Comparison of ENCODE assay signal across 31 cellular contexts in genomic region chr3:188025555-188025954, GRCh38.
"Had no signal": no experiment of that assay in that cellular context is flagged by ENCODE, and none has a peak within 500 bp of the region (broad histone marks: within the 10 kb centered on the region; RNA-seq: fewer than 3 reads in every experiment).

No MANE protein-coding gene starts in this region.

- H3K9me2 ChIP-seq: SK-N-SH had no signal

- H3K36me3 Mint-ChIP-seq: activated CD4-positive, alpha-beta memory T cell treated with anti-CD3 and anti-CD28 coated beads for 36 hours; brain had no signal

- H3K4me2 ChIP-seq: SK-N-SH had no signal

- DNase-seq: activated CD4-positive, alpha-beta memory T cell treated with anti-CD3 and anti-CD28 coated beads for 36 hours; activated CD4-positive, alpha-beta T cell treated with anti-CD3 and anti-CD28 coated beads for 36 hours; activated CD4-positive, alpha-beta T cell treated with anti-CD3 and anti-CD28 coated beads, Interleukin-2, amount 50 U/mL, for 1 hour; activated CD8-positive, alpha-beta memory T cell treated with anti-CD3 and anti-CD28 coated beads, Interleukin-2, amount 50 U/mL, for 4 hours; activated gamma-delta T cell treated with Interleukin-2 at 50 U/mL for 16 hours; activated naive CD4-positive, alpha-beta T cell treated with anti-CD3 and anti-CD28 coated beads for 36 hours; activated T-cell treated with anti-CD3 and anti-CD28 coated beads for 4 hours; activated T-cell treated with anti-CD3 and anti-CD28 coated beads, Interleukin-2, amount 50 U/mL, for 4 hours; anterior cingulate cortex; caudate nucleus; NCI-H1105; NCI-H1417 treated with DMSO at 0.1 percent for 48 hours; NCI-H187 treated with DMSO at 0.1 percent for 48 hours; NCI-H2081; NCI-H2171 treated with DMSO at 0.1 percent for 48 hours; NCI-H2227 treated with DMSO at 0.1 percent for 48 hours; NCI-H446 treated with DMSO at 0.1 percent for 48 hours; NCI-H524 treated with DMSO at 0.1 percent for 48 hours; PC-3; Peyer's patch; RPMI8226; SHP77 treated with DMSO at 0.1 percent for 48 hours; SK-N-SH had no signal

- H3K27me3 Mint-ChIP-seq: activated CD4-positive, alpha-beta memory T cell treated with anti-CD3 and anti-CD28 coated beads for 36 hours; activated CD4-positive, alpha-beta T cell treated with anti-CD3 and anti-CD28 coated beads for 36 hours; brain had no signal

- H3K9ac ChIP-seq: SK-N-SH had no signal

- H3K4me3 Mint-ChIP-seq: activated CD4-positive, alpha-beta memory T cell treated with anti-CD3 and anti-CD28 coated beads for 36 hours; activated CD4-positive, alpha-beta T cell treated with anti-CD3 and anti-CD28 coated beads for 36 hours; activated naive CD4-positive, alpha-beta T cell treated with anti-CD3 and anti-CD28 coated beads for 36 hours; activated T-cell treated with anti-CD3 and anti-CD28 coated beads, Interleukin-2, amount 50 U/mL, for 4 hours; activated T-helper 1 cell treated with anti-CD3 and anti-CD28 coated beads, Interleukin-12 subunit alpha, Interleukin-12 subunit beta, Interleukin-2, Interleukin-4 antibody, amounts not matched to agents 30 ng/mL and 10 ng/mL and 1 ng/mL, durations not matched to agents 14 hours and 24 hours and 36 hours; brain; T-helper 1 cell treated with Interleukin-12 subunit alpha and Interleukin-12 subunit beta and Interleukin-4 antibody, amounts not matched to agents 30 μg/mL and 1 μg/mL, for 36 hours; T-helper 2 cell treated with Interferon-gamma antibody and Interleukin-4, amounts not matched to agents 5 μg/mL and 100 μg/mL, for 36 hours had no signal

- H3K36me3 ChIP-seq: Peyer's patch, SJSA1 had no signal

- H3K27ac Mint-ChIP-seq: activated CD4-positive, alpha-beta memory T cell treated with anti-CD3 and anti-CD28 coated beads for 36 hours; activated CD4-positive, alpha-beta T cell treated with anti-CD3 and anti-CD28 coated beads for 36 hours; activated naive CD4-positive, alpha-beta T cell treated with anti-CD3 and anti-CD28 coated beads for 36 hours; activated naive CD4-positive, alpha-beta T cell treated with anti-CD3 and anti-CD28 coated beads, Interleukin-2, amount 50 U/mL, for 72 hours; activated T-helper 1 cell treated with anti-CD3 and anti-CD28 coated beads, Interleukin-12 subunit alpha, Interleukin-12 subunit beta, Interleukin-2, Interleukin-4 antibody, amounts not matched to agents 30 ng/mL and 10 ng/mL and 1 ng/mL, durations not matched to agents 14 hours and 24 hours and 36 hours; brain; T-helper 1 cell treated with Interleukin-12 subunit alpha and Interleukin-12 subunit beta and Interleukin-4 antibody, amounts not matched to agents 30 μg/mL and 1 μg/mL, for 36 hours; T-helper 2 cell treated with Interferon-gamma antibody and Interleukin-4, amounts not matched to agents 5 μg/mL and 100 μg/mL, for 36 hours had no signal

- H3K9me3 Mint-ChIP-seq: activated CD4-positive, alpha-beta memory T cell treated with anti-CD3 and anti-CD28 coated beads for 36 hours; activated naive CD4-positive, alpha-beta T cell treated with anti-CD3 and anti-CD28 coated beads for 36 hours; activated T-cell treated with anti-CD3 and anti-CD28 coated beads, Interleukin-2, amount 50 U/mL, for 4 hours; brain had no signal

- H3K27me3 ChIP-seq: Peyer's patch, SJSA1 had no signal

- H3K4me3 ChIP-seq: Peyer's patch, SJSA1 had no signal

- H3K4me1 Mint-ChIP-seq: activated CD4-positive, alpha-beta T cell treated with anti-CD3 and anti-CD28 coated beads for 36 hours; brain had no signal

- H3K9me3 ChIP-seq: Peyer's patch, SJSA1, SK-N-SH had no signal

- H3K27ac ChIP-seq: Peyer's patch, SJSA1 had no signal

- FAIRE-seq: bronchial epithelial cell, TTC549 had no signal
